Comparison of ENCODE assay signal across 1 cellular context in the genomic region with DNA sequence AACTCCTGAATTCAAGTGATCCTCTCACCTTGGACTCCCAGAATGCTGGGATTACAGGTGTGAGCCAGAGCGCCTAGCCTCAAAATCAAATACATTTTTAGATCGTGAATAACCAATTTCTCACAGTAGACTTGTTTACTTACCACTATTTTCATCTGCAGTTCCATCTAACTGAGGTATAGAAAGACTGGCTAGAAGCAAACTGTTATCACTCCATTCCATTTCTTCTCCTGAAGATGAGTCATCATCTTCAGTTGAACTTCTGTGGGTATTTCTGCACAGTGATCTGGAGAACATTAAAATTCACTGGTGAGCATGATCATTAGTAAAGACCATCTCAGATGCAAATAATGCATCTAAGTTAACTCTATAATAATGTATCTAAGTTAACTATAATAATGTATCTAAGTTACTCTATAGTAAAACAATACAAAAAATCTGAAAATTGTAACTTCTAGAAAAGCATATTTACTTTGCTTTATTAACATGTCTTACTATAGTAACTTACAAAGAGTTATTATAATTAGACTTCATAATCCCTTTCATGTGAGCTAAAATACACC.
TF ChIP-seq lines count a peak whose summit lies in the region.

No MANE protein-coding gene starts in this region.

TF ChIP-seq in SK-N-SH treated with all-trans-retinoic acid at 6 μM for 48 hours, 23 proteins besides CTCF, POLR2A, EP300 and RAD21 (continued from another document):
- TF ChIP-seq, protein P1, sequence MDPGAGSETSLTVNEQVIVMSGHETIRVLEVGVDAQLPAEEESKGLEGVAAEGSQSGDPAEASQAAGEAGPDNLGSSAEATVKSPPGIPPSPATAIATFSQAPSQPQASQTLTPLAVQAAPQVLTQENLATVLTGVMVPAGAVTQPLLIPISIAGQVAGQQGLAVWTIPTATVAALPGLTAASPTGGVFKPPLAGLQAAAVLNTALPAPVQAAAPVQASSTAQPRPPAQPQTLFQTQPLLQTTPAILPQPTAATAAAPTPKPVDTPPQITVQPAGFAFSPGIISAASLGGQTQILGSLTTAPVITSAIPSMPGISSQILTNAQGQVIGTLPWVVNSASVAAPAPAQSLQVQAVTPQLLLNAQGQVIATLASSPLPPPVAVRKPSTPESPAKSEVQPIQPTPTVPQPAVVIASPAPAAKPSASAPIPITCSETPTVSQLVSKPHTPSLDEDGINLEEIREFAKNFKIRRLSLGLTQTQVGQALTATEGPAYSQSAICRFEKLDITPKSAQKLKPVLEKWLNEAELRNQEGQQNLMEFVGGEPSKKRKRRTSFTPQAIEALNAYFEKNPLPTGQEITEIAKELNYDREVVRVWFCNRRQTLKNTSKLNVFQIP (CRISPR knock-in tag; IDR thresholded peaks at IDR 0.05; ENCODE audit: borderline replicate concordance, low read depth), result no peak
- TF ChIP-seq ZNF70 (CRISPR knock-in tag; IDR thresholded peaks at IDR 0.05) (no peak), ZNF565 (CRISPR knock-in tag; conservative IDR thresholded peaks at IDR 0.05; ENCODE audit: low read depth) (no peak), TOX (CRISPR knock-in tag; IDR thresholded peaks at IDR 0.05; ENCODE audit: borderline replicate concordance) (no peak), ZFP3 (CRISPR knock-in tag; IDR thresholded peaks at IDR 0.05) (no peak), ARNTL (CRISPR knock-in tag; IDR thresholded peaks at IDR 0.05; ENCODE audit: borderline replicate concordance, low read depth) (no peak), OSR1 (CRISPR knock-in tag; IDR thresholded peaks at IDR 0.05) (no peak), PPARA (CRISPR knock-in tag; IDR thresholded peaks at IDR 0.05; ENCODE audit: borderline replicate concordance) (no peak)
